In the genomic region with DNA sequence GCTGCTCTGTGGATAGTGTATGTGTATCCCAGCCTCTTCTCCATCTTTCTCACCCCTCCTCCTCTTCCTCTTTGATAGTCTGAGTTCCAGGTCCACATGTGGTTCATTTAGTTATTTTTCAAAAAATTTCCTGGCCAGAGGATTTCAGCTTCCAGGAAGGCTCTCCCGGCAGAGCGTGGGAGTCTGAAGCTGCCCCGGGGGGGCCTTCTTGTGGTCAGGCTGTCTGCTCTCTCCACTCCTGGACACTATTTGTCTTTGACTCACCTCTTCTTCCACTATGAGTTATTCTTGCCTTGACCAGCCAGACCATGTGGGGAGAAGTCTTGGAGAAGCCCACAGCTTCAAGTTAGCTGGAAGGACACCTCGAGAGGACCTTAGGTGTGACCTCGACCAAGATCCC, we compare ENCODE assay signal across 33 cellular contexts.
DNase-seq lines count a peak whose midpoint lies in the region; TF ChIP-seq lines count a peak whose summit lies in the region.
"Had no signal": no experiment of that assay in that cellular context is flagged by ENCODE, and none has a peak within 500 bp of the region (broad histone marks: within the 10 kb centered on the region; RNA-seq: fewer than 3 reads in every experiment).

No MANE protein-coding gene starts in this region.

- no peak overlapping the region; the same call in 1 of the 2 replicates for H3K4me3 Mint-ChIP-seq in HFFc6
- H3K4me3 Mint-ChIP-seq: activated CD4-positive, alpha-beta T cell treated with anti-CD3 and anti-CD28 coated beads, Interleukin-2, amount 10 ng/mL, durations not matched to agents 24 days and 14 days; activated naive CD4-positive, alpha-beta T cell treated with anti-CD3 and anti-CD28 coated beads, Interleukin-2, amount 10 ng/mL, durations not matched to agents 7 days and 5 days; CD4-positive, alpha-beta memory T cell; GM23338; naive thymus-derived CD8-positive, alpha-beta T cell; stimulated activated naive B cell treated with anti-CD40 and anti-IgM and Interleukin-4, amounts not matched to agents 10 μg/mL and 1 μg/mL and 100 μg/mL, for 72 hours; T-helper 2 cell treated with Interferon-gamma antibody and Interleukin-4, amounts not matched to agents 5 μg/mL and 100 μg/mL, for 36 hours had no signal

- no peak overlapping the region for H3K27ac Mint-ChIP-seq in HFFc6
- H3K27ac Mint-ChIP-seq: activated CD4-positive, alpha-beta T cell treated with anti-CD3 and anti-CD28 coated beads, Interleukin-2, amount 10 ng/mL, durations not matched to agents 24 days and 14 days; activated naive CD4-positive, alpha-beta T cell treated with anti-CD3 and anti-CD28 coated beads, Interleukin-2, amount 10 ng/mL, durations not matched to agents 7 days and 5 days; GM23338; naive thymus-derived CD8-positive, alpha-beta T cell; stimulated activated naive B cell treated with anti-CD40 and anti-IgM and Interleukin-4, amounts not matched to agents 10 μg/mL and 1 μg/mL and 100 μg/mL, for 72 hours; T-helper 2 cell treated with Interferon-gamma antibody and Interleukin-4, amounts not matched to agents 5 μg/mL and 100 μg/mL, for 36 hours had no signal

- H3K27me3 Mint-ChIP-seq in HFFc6 (ENCODE audit: insufficient read depth), result peaks cover 1% of the 10 kb centered on the region; the same call in 1 of the 2 replicates
- H3K27me3 Mint-ChIP-seq: activated CD4-positive, alpha-beta T cell treated with anti-CD3 and anti-CD28 coated beads, Interleukin-2, amount 10 ng/mL, durations not matched to agents 24 days and 14 days; CD4-positive, alpha-beta memory T cell had no signal

- no peak overlapping the region for H3K27ac ChIP-seq in adrenal gland
- H3K27ac ChIP-seq: hepatocyte, KMS-11, left ventricle myocardium inferior, right atrium auricular region, RWPE1, SK-N-MC, testis, VCaP had no signal

- H3K9me3 ChIP-seq in adrenal gland (replicated peaks in 1 of 3) (no peaks in the 10 kb centered on the region), HAP-1 (no peaks in the 10 kb centered on the region)
- H3K9me3 ChIP-seq: left ventricle myocardium inferior, testis had no signal

- H3K4me1 Mint-ChIP-seq in HFFc6 (ENCODE audit: low read depth), result peaks cover 58% of the 10 kb centered on the region
- H3K4me1 Mint-ChIP-seq: naive thymus-derived CD8-positive, alpha-beta T cell had no signal

- intact Hi-C loops in adrenal gland (cut with DNase I) (loop anchor here in 1 of 2 donors (5.0 kb wide), 1 partner anchor 169 kb away; no protein-coding TSS in a partner anchor), lower leg skin (cut with DNase I; ENCODE audit: low total_unique reads) (no loop called here)

- no peak overlapping the region for H3K4me3 ChIP-seq in astrocyte of the cerebellum (ENCODE audit: low read depth, low read length)
- no peak overlapping the region for H3K4me3 ChIP-seq in adrenal gland
- H3K4me3 ChIP-seq in HAP-1, result no peak overlapping the region
- H3K4me3 ChIP-seq in lower leg skin (ENCODE audit: low read depth, poor library complexity, severe bottlenecking), result no peak overlapping the region
- H3K4me3 ChIP-seq: GM23338, hepatocyte, left ventricle myocardium inferior, right atrium auricular region, SK-N-MC, testis had no signal

- in situ Hi-C loops in astrocyte of the cerebellum (cut with HindIII; ENCODE audit: low sequenced_read_pairs), result no loop called here
- in situ Hi-C loops in HAP-1 (cut with MboI; ENCODE audit: low sequenced_read_pairs), result no loop called here

- H3K4me1 ChIP-seq in adrenal gland (replicated peaks in 1 of 2), result no peaks in the 10 kb centered on the region
- no peaks in the 10 kb centered on the region for H3K4me1 ChIP-seq in HAP-1
- H3K4me1 ChIP-seq: left ventricle myocardium inferior, right atrium auricular region, testis had no signal

- DNase-seq in HFFc6, result peak; percentile 34
- DNase-seq in astrocyte of the cerebellum (ENCODE audit: low read depth), result peak; percentile 88
- DNase-seq in glomerular visceral epithelial cell (ENCODE audit: extremely low spot score), result peak; percentile 68
- DNase-seq in adrenal gland, result no peak
- no peak for DNase-seq in HAP-1 (ENCODE audit: low spot score in 2 of 2)
- DNase-seq in lower leg skin (ENCODE audit: low spot score in 2 of 2), result no peak
- no peak for DNase-seq in NCI-H1694 (lab: John Stamatoyannopoulos, UW)
- DNase-seq: activated CD4-positive, alpha-beta T cell treated with anti-CD3 and anti-CD28 coated beads, Interleukin-2, amount 10 ng/mL, durations not matched to agents 24 days and 14 days; activated naive CD4-positive, alpha-beta T cell treated with anti-CD3 and anti-CD28 coated beads, Interleukin-2, amount 10 ng/mL, durations not matched to agents 7 days and 5 days; activated T-cell treated with anti-CD3 and anti-CD28 coated beads, Interleukin-2, amount 50 U/mL, for 48 hours; AML-193; anterior cingulate cortex; CD4-positive, alpha-beta memory T cell; cerebellar nuclear complex; DMS 273 treated with DMSO at 0.1 percent for 48 hours; effector CD8-positive, alpha-beta T cell; foreskin melanocyte; left ventricle myocardium inferior; midbrain; naive thymus-derived CD8-positive, alpha-beta T cell; NCI-H187 treated with DMSO at 0.1 percent for 48 hours; NCI-H69; stimulated activated CD4-positive, alpha-beta T cell treated with anti-CD3 and anti-CD28 coated beads, Interleukin-4, amount 100 ng/mL, for 1 hour; stimulated activated naive B cell treated with anti-CD40 and anti-IgM and Interleukin-4, amounts not matched to agents 10 μg/mL and 1 μg/mL and 100 μg/mL, for 72 hours; testis had no signal

- WGBS in adrenal gland, 4 donors, result 83 to 94% (median 87%) methylated on average over 5 of the region's 5 CpGs
- WGBS in lower leg skin, 2 donors, result 84 to 88% methylated on average over 5 of the region's 5 CpGs

- H3K36me3 Mint-ChIP-seq in HFFc6 (ENCODE audit: low read depth), result no peaks in the 10 kb centered on the region
- H3K36me3 Mint-ChIP-seq: activated naive CD4-positive, alpha-beta T cell treated with anti-CD3 and anti-CD28 coated beads, Interleukin-2, amount 10 ng/mL, durations not matched to agents 7 days and 5 days; CD4-positive, alpha-beta memory T cell; naive thymus-derived CD8-positive, alpha-beta T cell; stimulated activated naive B cell treated with anti-CD40 and anti-IgM and Interleukin-4, amounts not matched to agents 10 μg/mL and 1 μg/mL and 100 μg/mL, for 72 hours had no signal

- H3K36me3 ChIP-seq in adrenal gland (replicated peaks in 1 of 2), result no peaks in the 10 kb centered on the region
- no peaks in the 10 kb centered on the region for H3K36me3 ChIP-seq in HAP-1 (replicated peaks)
- H3K36me3 ChIP-seq: left ventricle myocardium inferior, right atrium auricular region had no signal

- TF ChIP-seq CTCF in HFFc6 (IDR thresholded peaks at IDR 0.05) (no peak), astrocyte of the cerebellum (IDR thresholded peaks at IDR 0.05; ENCODE audit: low read depth, low read length, missing control alignments) (no peak), adrenal gland (IDR thresholded peaks at IDR 0.05) (no peak), lower leg skin (IDR thresholded peaks at IDR 0.05) (no peak)

- no peaks in the 10 kb centered on the region for H3K27me3 ChIP-seq in adrenal gland
- H3K27me3 ChIP-seq in HAP-1 (ENCODE audit: low read depth), result no peaks in the 10 kb centered on the region
- H3K27me3 ChIP-seq: hepatocyte, right atrium auricular region, testis had no signal

- TF ChIP-seq POLR2A in adrenal gland (IDR thresholded peaks at IDR 0.05) (no peak), lower leg skin (IDR thresholded peaks at IDR 0.05) (no peak)

- H3K9me3 Mint-ChIP-seq in HFFc6, result no peaks in the 10 kb centered on the region
- H3K9me3 Mint-ChIP-seq: activated naive CD4-positive, alpha-beta T cell treated with anti-CD3 and anti-CD28 coated beads, Interleukin-2, amount 10 ng/mL, durations not matched to agents 7 days and 5 days; GM23338; stimulated activated naive B cell treated with anti-CD40 and anti-IgM and Interleukin-4, amounts not matched to agents 10 μg/mL and 1 μg/mL and 100 μg/mL, for 72 hours had no signal

Comparison
In these comparisons a context has a peak if more than half of its experiments do, and no peak if none do; other contexts are left out.
1. DNase-seq: peak in HFFc6 (single experiment), astrocyte of the cerebellum (single experiment) and glomerular visceral epithelial cell (single experiment); none in adrenal gland (0 of 7), HAP-1 (0 of 2), lower leg skin (0 of 2) and NCI-H1694 (single experiment).